ENCODE assay signal across 23 cellular contexts in genomic region chr4:29927895-29928294, GRCh38.
"Had no signal": no experiment of that assay in that cellular context is flagged by ENCODE, and none has a peak within 500 bp of the region (broad histone marks: within the 10 kb centered on the region; RNA-seq: fewer than 3 reads in every experiment).

No MANE protein-coding gene starts in this region.

- H3K27me3 Mint-ChIP-seq: activated CD4-positive, alpha-beta T cell treated with anti-CD3 and anti-CD28 coated beads, Interleukin-2, amount 10 ng/mL, durations not matched to agents 7 days and 5 days; naive thymus-derived CD4-positive, alpha-beta T cell; stimulated activated naive CD8-positive, alpha-beta T cell treated with anti-CD3 and anti-CD28 coated beads, Interleukin-15, Interleukin-2, amounts not matched to agents 100 ng/mL and 50 ng/mL, for 24 hours had no signal

- H3K27ac Mint-ChIP-seq: activated CD4-positive, alpha-beta T cell treated with anti-CD3 and anti-CD28 coated beads, Interleukin-2, amount 10 ng/mL, durations not matched to agents 7 days and 5 days; activated CD8-positive, alpha-beta T cell treated with anti-CD3 and anti-CD28 coated beads, Interleukin-2, amount 10 ng/mL, durations not matched to agents 7 days and 5 days; naive thymus-derived CD4-positive, alpha-beta T cell; stimulated activated naive CD8-positive, alpha-beta T cell treated with anti-CD3 and anti-CD28 coated beads, Interleukin-15, Interleukin-2, amounts not matched to agents 100 ng/mL and 50 ng/mL, for 24 hours had no signal

- H3K4me3 Mint-ChIP-seq: activated CD4-positive, alpha-beta T cell treated with anti-CD3 and anti-CD28 coated beads, Interleukin-2, amount 10 ng/mL, durations not matched to agents 7 days and 5 days; activated CD8-positive, alpha-beta T cell treated with anti-CD3 and anti-CD28 coated beads, Interleukin-2, amount 10 ng/mL, durations not matched to agents 7 days and 5 days; activated T-cell treated with anti-CD3 and anti-CD28 coated beads, Interleukin-2, amount 50 U/mL, for 4 hours; naive thymus-derived CD4-positive, alpha-beta T cell; stimulated activated naive CD8-positive, alpha-beta T cell treated with anti-CD3 and anti-CD28 coated beads, Interleukin-15, Interleukin-2, amounts not matched to agents 100 ng/mL and 50 ng/mL, for 24 hours had no signal

- H3K4me3 ChIP-seq: colonic mucosa, heart left ventricle, pancreas, right lobe of liver, suprapubic skin, transverse colon had no signal

- H3K27me3 ChIP-seq: brain microvascular endothelial cell, colonic mucosa, heart left ventricle, pancreas, right lobe of liver, suprapubic skin, transverse colon had no signal

- H3K27ac ChIP-seq: brain microvascular endothelial cell, colonic mucosa, heart left ventricle, pancreas, right lobe of liver, suprapubic skin, transverse colon had no signal

- H3K36me3 Mint-ChIP-seq: naive thymus-derived CD4-positive, alpha-beta T cell had no signal

- DNase-seq: activated CD4-positive, alpha-beta T cell treated with anti-CD3 and anti-CD28 coated beads, Interleukin-2, amount 10 ng/mL, durations not matched to agents 7 days and 5 days; activated CD8-positive, alpha-beta T cell treated with anti-CD3 and anti-CD28 coated beads, Interleukin-2, amount 10 ng/mL, durations not matched to agents 7 days and 5 days; activated naive CD4-positive, alpha-beta T cell treated with anti-CD3 and anti-CD28 coated beads, Interleukin-2, amount 50 U/mL, for 16 hours; activated T-cell treated with anti-CD3 and anti-CD28 coated beads, Interleukin-2, amount 50 U/mL, for 4 hours; aorta; brain microvascular endothelial cell; central memory CD4-positive, alpha-beta T cell; colonic mucosa; erythroblast; foreskin melanocyte; heart left ventricle; mesenchymal stem cell; naive thymus-derived CD4-positive, alpha-beta T cell; pancreas; right lobe of liver; small intestine; stimulated activated CD4-positive, alpha-beta T cell treated with anti-CD3 and anti-CD28 coated beads, Interleukin-15, amount 100 ng/mL, for 24 hours; stimulated activated CD4-positive, alpha-beta T cell treated with anti-CD3 and anti-CD28 coated beads, Interleukin-2, amount 100 ng/mL, for 48 hours; T-helper 9 cell; transverse colon had no signal

- H3K4me1 Mint-ChIP-seq: activated CD4-positive, alpha-beta T cell treated with anti-CD3 and anti-CD28 coated beads, Interleukin-2, amount 10 ng/mL, durations not matched to agents 7 days and 5 days; naive thymus-derived CD4-positive, alpha-beta T cell had no signal

- ATAC-seq: activated CD4-positive, CD25-positive, alpha-beta regulatory T cell treated with anti-CD3 and anti-CD28 coated beads, Interleukin-2, amount 50 U/mL, for 24 hours; activated CD8-positive, alpha-beta T cell treated with anti-CD3 and anti-CD28 coated beads, Interleukin-2, amount 10 ng/mL, durations not matched to agents 7 days and 5 days; activated T-cell treated with anti-CD3 and anti-CD28 coated beads, Interleukin-2, amount 50 U/mL, for 4 hours; heart left ventricle; naive thymus-derived CD4-positive, alpha-beta T cell; pancreas; right lobe of liver had no signal

- H3K4me1 ChIP-seq: colonic mucosa, heart left ventricle, pancreas, right lobe of liver, suprapubic skin, transverse colon had no signal

- H3K36me3 ChIP-seq: brain microvascular endothelial cell, colonic mucosa, heart left ventricle, pancreas, right lobe of liver, suprapubic skin, transverse colon had no signal

- H3K9me3 ChIP-seq: colonic mucosa, pancreas, right lobe of liver had no signal
